Comparison of ENCODE assay signal across 6 cellular contexts in the genomic region with DNA sequence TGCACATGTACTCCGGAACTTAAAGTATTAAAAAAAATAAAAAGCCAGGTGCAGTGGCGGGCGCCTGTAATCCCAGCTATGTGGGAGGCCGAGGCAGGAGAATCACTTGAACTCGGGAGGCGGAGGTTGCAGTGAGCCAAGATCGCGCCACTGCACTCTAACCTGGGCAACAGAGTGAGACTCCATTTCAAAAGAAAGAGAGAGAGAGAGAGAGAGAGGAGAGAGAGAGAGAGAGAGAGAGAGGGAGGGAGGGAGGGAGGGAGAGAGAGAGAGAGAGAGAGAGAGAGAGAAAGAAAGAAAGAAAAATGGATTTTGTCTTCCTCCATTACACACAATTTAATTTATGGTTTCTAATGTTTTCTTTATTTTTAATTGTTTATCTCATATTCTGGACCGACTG. TPM values are rescaled to one million over a fixed set of nuclear protein-coding genes. Genes with fewer than 3 reads are reported as not detected.
DNase-seq lines count a peak whose midpoint lies in the region; ATAC-seq and TF ChIP-seq lines count a peak whose summit lies in the region.
"Not testable (repeated sequence)": the region's sequence is repeated elsewhere in the genome, so short reads cannot be mapped to it uniquely, and the experiment has no call there.

No MANE protein-coding gene starts in this region.

- not testable (repeated sequence) for H3K9me3 ChIP-seq in DOHH2 (ENCODE audit: control insufficient read depth, insufficient read depth, low read length); OCI-LY1 (ENCODE audit: low read length)

- not testable (repeated sequence) for H3K4me3 Mint-ChIP-seq in activated B cell treated with CpG ODN at 0.5 μM for 24 hours; activated naive CD8-positive, alpha-beta T cell treated with anti-CD3 and anti-CD28 coated beads for 36 hours; effector memory CD8-positive, alpha-beta T cell; natural killer cell treated with Interleukin-12 subunit alpha and Interleukin-12 subunit beta and Interleukin-15 and Interleukin-18, amount 100 ng/mL, for 72 hours

- H3K9me2 ChIP-seq in DOHH2 (replicated peaks; ENCODE audit: control insufficient read depth, low read length); OCI-LY1 (ENCODE audit: low read depth, low read length): not testable (repeated sequence)

- intact Hi-C loops in activated B cell treated with CpG ODN at 0.5 μM for 24 hours (cut with micrococcal nuclease): loop anchor here (1.0 kb wide), 1 partner anchor 10 kb away; no protein-coding TSS in a partner anchor

- peak overlapping the region; percentile 63 for H3K27ac Mint-ChIP-seq in activated B cell treated with CpG ODN at 0.5 μM for 24 hours
- peak overlapping the region; percentile 54 for H3K27ac Mint-ChIP-seq in activated naive CD8-positive, alpha-beta T cell treated with anti-CD3 and anti-CD28 coated beads for 36 hours
- peak overlapping the region; percentile 44 to 92 for H3K27ac Mint-ChIP-seq in effector memory CD8-positive, alpha-beta T cell
- peak overlapping the region; percentile 48 to 70 for H3K27ac Mint-ChIP-seq in natural killer cell treated with Interleukin-12 subunit alpha and Interleukin-12 subunit beta and Interleukin-15 and Interleukin-18, amount 100 ng/mL, for 72 hours

- not testable (repeated sequence) for H2AFZ ChIP-seq in OCI-LY1 (ENCODE audit: low read length)

- H3K9ac ChIP-seq in OCI-LY1 (ENCODE audit: low read length): not testable (repeated sequence)

- not testable (repeated sequence) for H3K27me3 ChIP-seq in DOHH2 (ENCODE audit: control insufficient read depth, low read length); OCI-LY1 (ENCODE audit: insufficient read depth, low read length)

- H3K4me1 ChIP-seq in DOHH2 (ENCODE audit: control insufficient read depth, low read length) (peaks cover 82% of the 10 kb centered on the region), OCI-LY1 (ENCODE audit: insufficient read depth, low read length, severe bottlenecking) (peaks cover 70% of the 10 kb centered on the region)

- peak overlapping the region; percentile 86; the same call in 1 of the 2 replicates for H3K27ac ChIP-seq in DOHH2 (ENCODE audit: low read depth, low read length)
- H3K27ac ChIP-seq in OCI-LY1 (ENCODE audit: low read depth, low read length, poor library complexity, severe bottlenecking): peak overlapping the region; percentile 96

- not testable (repeated sequence) for ATAC-seq in activated B cell treated with CpG ODN at 0.5 μM for 24 hours (ENCODE audit: low read depth); effector memory CD8-positive, alpha-beta T cell (replicated peaks); natural killer cell treated with Interleukin-12 subunit alpha and Interleukin-12 subunit beta and Interleukin-15 and Interleukin-18, amount 100 ng/mL, for 72 hours

- H3F3A ChIP-seq in DOHH2 (ENCODE audit: control insufficient read depth, insufficient read depth): peaks cover 23% of the 10 kb centered on the region
- peaks cover 12% of the 10 kb centered on the region for H3F3A ChIP-seq in OCI-LY1 (ENCODE audit: insufficient read depth, low read length)

- POLR2A ChIA-PET in activated B cell treated with CpG ODN at 0.5 μM for 24 hours (lab: Charles Lee): interaction anchor here (0.6 to 5.7 kb wide), 3 partner anchors 22 to 203 kb away, joined by 3 to 91 read pairs (median 4); no protein-coding TSS in a partner anchor

- peaks cover 52% of the 10 kb centered on the region for H3K4me1 Mint-ChIP-seq in activated B cell treated with CpG ODN at 0.5 μM for 24 hours
- H3K4me1 Mint-ChIP-seq in activated naive CD8-positive, alpha-beta T cell treated with anti-CD3 and anti-CD28 coated beads for 36 hours: peaks cover 36% of the 10 kb centered on the region
- peaks cover 20 to 34% of the 10 kb centered on the region in 2 donors for H3K4me1 Mint-ChIP-seq in effector memory CD8-positive, alpha-beta T cell (ENCODE audit: low read depth in 2 of 2)
- H3K4me1 Mint-ChIP-seq in natural killer cell treated with Interleukin-12 subunit alpha and Interleukin-12 subunit beta and Interleukin-15 and Interleukin-18, amount 100 ng/mL, for 72 hours (ENCODE audit: low read depth in 2 of 2): peaks cover 27 to 44% of the 10 kb centered on the region in 2 donors

- H3K9me3 Mint-ChIP-seq in activated B cell treated with CpG ODN at 0.5 μM for 24 hours; activated naive CD8-positive, alpha-beta T cell treated with anti-CD3 and anti-CD28 coated beads for 36 hours; effector memory CD8-positive, alpha-beta T cell; natural killer cell treated with Interleukin-12 subunit alpha and Interleukin-12 subunit beta and Interleukin-15 and Interleukin-18, amount 100 ng/mL, for 72 hours: not testable (repeated sequence)

- H3K4me3 ChIP-seq in DOHH2 (ENCODE audit: low read length); OCI-LY1 (ENCODE audit: low read depth, low read length, poor library complexity, severe bottlenecking): not testable (repeated sequence)

- not testable (repeated sequence) for H4K20me1 ChIP-seq in DOHH2 (ENCODE audit: control insufficient read depth, insufficient read depth, low read depth, low read length); OCI-LY1 (ENCODE audit: insufficient read depth, low read length)

- H3K36me3 ChIP-seq in DOHH2 (ENCODE audit: control insufficient read depth, low read length); OCI-LY1 (ENCODE audit: insufficient read depth, low read length): not testable (repeated sequence)

- not testable (repeated sequence) for H3K36me3 Mint-ChIP-seq in activated B cell treated with CpG ODN at 0.5 μM for 24 hours (ENCODE audit: low read depth); activated naive CD8-positive, alpha-beta T cell treated with anti-CD3 and anti-CD28 coated beads for 36 hours; effector memory CD8-positive, alpha-beta T cell (ENCODE audit: insufficient read depth); natural killer cell treated with Interleukin-12 subunit alpha and Interleukin-12 subunit beta and Interleukin-15 and Interleukin-18, amount 100 ng/mL, for 72 hours

- not testable (repeated sequence) for H3K27me3 Mint-ChIP-seq in activated B cell treated with CpG ODN at 0.5 μM for 24 hours; activated naive CD8-positive, alpha-beta T cell treated with anti-CD3 and anti-CD28 coated beads for 36 hours; effector memory CD8-positive, alpha-beta T cell; natural killer cell treated with Interleukin-12 subunit alpha and Interleukin-12 subunit beta and Interleukin-15 and Interleukin-18, amount 100 ng/mL, for 72 hours

- CTCF ChIA-PET in activated B cell treated with CpG ODN at 0.5 μM for 24 hours (lab: Charles Lee): interaction anchor here (4.0 kb wide), 1 partner anchor 27 kb away, joined by 50 read pairs; no protein-coding TSS in a partner anchor

- H3K79me2 ChIP-seq in DOHH2 (ENCODE audit: control insufficient read depth, low read length): peaks cover 82% of the 10 kb centered on the region
- H3K79me2 ChIP-seq in OCI-LY1 (ENCODE audit: insufficient read depth, low read length): peaks cover 35% of the 10 kb centered on the region

- not testable (repeated sequence) for TF ChIP-seq CTCF in DOHH2 (IDR thresholded peaks at IDR 0.05; ENCODE audit: low read depth, low read length, poor library complexity, severe bottlenecking); OCI-LY1 (IDR thresholded peaks at IDR 0.05; ENCODE audit: low read length); activated B cell treated with CpG ODN at 0.5 μM for 24 hours (IDR thresholded peaks at IDR 0.05)

- DNase-seq in activated B cell treated with CpG ODN at 0.5 μM for 24 hours; activated naive CD8-positive, alpha-beta T cell treated with anti-CD3 and anti-CD28 coated beads for 36 hours; effector memory CD8-positive, alpha-beta T cell; natural killer cell treated with Interleukin-12 subunit alpha and Interleukin-12 subunit beta and Interleukin-15 and Interleukin-18, amount 100 ng/mL, for 72 hours (ENCODE audit: low spot score): not testable (repeated sequence)

- H3K4me2 ChIP-seq in DOHH2 (ENCODE audit: low read length): peak overlapping the region; percentile 88; the same call in 1 of the 2 replicates
- H3K4me2 ChIP-seq in OCI-LY1 (ENCODE audit: low read length): not testable (repeated sequence)

RNA-seq across cellular contexts. Expression of a gene that starts 11.1 kb away (rescaled TPM):
- total RNA-seq in activated B cell treated with CpG ODN at 0.5 μM for 24 hours: 55.0 and 69.4 TPM in 2 replicates
- 10 to 100 TPM; 10.1 to 11.3 TPM for total RNA-seq in activated naive CD8-positive, alpha-beta T cell treated with anti-CD3 and anti-CD28 coated beads for 36 hours
- total RNA-seq in natural killer cell treated with Interleukin-12 subunit alpha and Interleukin-12 subunit beta and Interleukin-15 and Interleukin-18, amount 100 ng/mL, for 72 hours: 10 to 100 TPM; 17.7 to 26.3 TPM

RNA-seq across cellular contexts. Expression of a gene that starts 44.5 kb away (rescaled TPM):
- 38.5 and 40.1 TPM in 2 replicates for total RNA-seq in activated B cell treated with CpG ODN at 0.5 μM for 24 hours
- total RNA-seq in activated naive CD8-positive, alpha-beta T cell treated with anti-CD3 and anti-CD28 coated beads for 36 hours: 10 to 100 TPM; 46.9 to 49.7 TPM
- 10 to 100 TPM; 33.8 to 49.8 TPM for total RNA-seq in natural killer cell treated with Interleukin-12 subunit alpha and Interleukin-12 subunit beta and Interleukin-15 and Interleukin-18, amount 100 ng/mL, for 72 hours
